Comparison of ENCODE assay signal across 17 cellular contexts in the genomic region with DNA sequence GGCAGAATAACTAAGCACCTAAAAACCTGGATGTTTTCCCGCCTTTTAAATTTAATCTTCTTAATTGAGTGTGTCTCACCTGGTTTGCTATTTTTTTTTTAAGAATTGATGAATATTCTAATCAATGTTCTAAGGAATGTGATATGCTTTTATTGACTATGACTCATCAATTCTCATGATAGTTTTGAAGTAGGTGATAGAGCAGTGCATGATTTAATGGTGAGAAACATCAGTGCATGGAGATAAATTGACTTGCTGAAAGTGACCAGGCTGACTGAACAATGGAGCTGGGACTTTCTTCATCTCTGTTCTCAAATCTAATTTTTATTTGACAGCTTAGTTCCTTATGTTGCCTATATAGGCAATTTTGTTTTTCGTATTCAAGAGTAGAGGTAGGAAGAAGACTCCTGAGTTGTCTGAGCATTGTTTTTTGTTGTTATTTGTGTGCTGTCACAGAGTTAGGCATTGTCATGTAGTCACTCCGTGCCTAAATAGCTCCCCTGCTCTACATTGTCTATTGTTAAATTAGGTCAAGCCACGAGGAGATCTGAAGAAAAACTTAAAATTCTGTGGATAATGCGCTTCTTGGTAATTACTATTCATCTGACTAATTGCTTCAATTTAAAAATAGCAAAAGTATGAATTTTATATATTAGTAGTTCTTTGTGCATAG. TPM values are rescaled to one million over a fixed set of nuclear protein-coding genes. Genes with fewer than 3 reads are reported as not detected.
"Had no signal": no experiment of that assay in that cellular context is flagged by ENCODE, and none has a peak within 500 bp of the region (broad histone marks: within the 10 kb centered on the region; RNA-seq: fewer than 3 reads in every experiment).

No MANE protein-coding gene starts in this region.

RNA-seq across cellular contexts. Expression of a gene that starts 59.0 kb away (rescaled TPM):
- total RNA-seq: esophagus mucosa; gastroesophageal sphincter; heart left ventricle; kidney epithelial cell; left cardiac atrium; left lung; lower leg skin; lung microvascular endothelial cell; mucosa of descending colon; natural killer cell treated with Interleukin-12 subunit alpha and Interleukin-12 subunit beta and Interleukin-15 and Interleukin-18, amount 100 ng/mL, for 72 hours; osteocyte; renal cortical epithelial cell; right cardiac atrium; sigmoid colon; skeletal muscle tissue; thoracic aorta; upper lobe of left lung had no signal
- polyA plus RNA-seq: heart left ventricle, right cardiac atrium, sigmoid colon had no signal
